21 cellular contexts compared by ENCODE assay signal in genomic region chrX:40101430-40101802, GRCh38. TPM values are rescaled to one million over a fixed set of nuclear protein-coding genes. Genes with fewer than 3 reads are reported as not detected.
DNase-seq lines count a peak whose midpoint lies in the region; ATAC-seq, FAIRE-seq and TF ChIP-seq lines count a peak whose summit lies in the region.
"Had no signal": no experiment of that assay in that cellular context is flagged by ENCODE, and none has a peak within 500 bp of the region (broad histone marks: within the 10 kb centered on the region; RNA-seq: fewer than 3 reads in every experiment).

No MANE protein-coding gene starts in this region.

- DNase-seq in GM19239 (ENCODE audit: insufficient read length, low spot score) (no peak), NT2/D1 (ENCODE audit: low read depth, low spot score) (no peak), sigmoid colon (no peak)
- DNase-seq: activated B cell treated with CpG ODN at 0.5 μM for 24 hours; activated CD4-positive, alpha-beta memory T cell treated with anti-CD3 and anti-CD28 coated beads, Interleukin-2, amount 10 ng/mL, durations not matched to agents 7 days and 5 days; amniotic stem cell; COR-L47; hypothalamus; kidney glomerular epithelial cell; naive B cell; NCI-H1048; NCI-H2029; NCI-H226; SK-N-SH; stimulated activated naive B cell treated with anti-CD40 and anti-IgM and Interleukin-4, amounts not matched to agents 10 μg/mL and 1 μg/mL and 100 μg/mL, for 72 hours; testis had no signal

- H3K9ac ChIP-seq in NT2/D1 (ENCODE audit: insufficient read length, low read depth) (peak overlapping the region; percentile 47), iPS-15b (ENCODE audit: low read depth, low read length) (no peak overlapping the region)
- H3K9ac ChIP-seq: SK-N-SH had no signal

- H3K9me3 ChIP-seq in NT2/D1 (ENCODE audit: insufficient read depth, low read length) (no peaks in the 10 kb centered on the region), iPS-15b (ENCODE audit: control insufficient read depth, insufficient read depth, low read length) (no peaks in the 10 kb centered on the region), sigmoid colon (no peaks in the 10 kb centered on the region)
- H3K9me3 ChIP-seq: SK-N-SH, testis had no signal

- H3K27ac ChIP-seq in sigmoid colon = peak overlapping the region in 3 of 4 donors; percentile 87 to 96 (median 95)
- H3K27ac ChIP-seq: testis had no signal

- ATAC-seq in GM18873 (IDR thresholded peaks at IDR 0.05; ENCODE audit: low FRiP score, unreplicated experiment) (no peak), HG03135 (IDR thresholded peaks at IDR 0.05; ENCODE audit: unreplicated experiment) (no peak), GM21390 (IDR thresholded peaks at IDR 0.05; ENCODE audit: unreplicated experiment) (no peak)
- ATAC-seq: stimulated activated naive B cell treated with anti-CD40 and anti-IgM and Interleukin-4, amounts not matched to agents 10 μg/mL and 1 μg/mL and 100 μg/mL, for 72 hours had no signal

- no peak for TF ChIP-seq CTCF in sigmoid colon (IDR thresholded peaks at IDR 0.05)

- H3K27me3 ChIP-seq in NT2/D1 (ENCODE audit: insufficient read depth, insufficient read length) (peaks cover 43% of the 10 kb centered on the region), iPS-15b (ENCODE audit: control insufficient read depth, insufficient read depth, low read length) (peaks cover 42% of the 10 kb centered on the region), sigmoid colon (peaks cover 0 to 30% (median 0%) of the 10 kb centered on the region in 3 donors)
- H3K27me3 ChIP-seq: testis had no signal

- TF ChIP-seq POLR2A in sigmoid colon (IDR thresholded peaks at IDR 0.05) = no peak

- WGBS in sigmoid colon, 2 donors = 92 to 93% methylated on average over 9 of the region's 9 CpGs

- peaks cover 6% of the 10 kb centered on the region for H3K4me1 ChIP-seq in NT2/D1 (ENCODE audit: insufficient read depth, insufficient read length)
- peaks cover 26% of the 10 kb centered on the region for H3K4me1 ChIP-seq in iPS-15b (ENCODE audit: control insufficient read depth, insufficient read depth, low read length)
- H3K4me1 ChIP-seq in sigmoid colon = peaks cover 0 to 73% (median 22%) of the 10 kb centered on the region in 4 donors

- intact Hi-C loops in sigmoid colon (cut with DNase I) = loop anchor here (10.0 kb wide), 1 partner anchor 367 kb away; no protein-coding TSS in a partner anchor

- FAIRE-seq in GM19239 (lab: Jason Lieb, UNC) = peak; percentile 33
- FAIRE-seq: frontal cortex had no signal

- H3K4me3 ChIP-seq in NT2/D1 (ENCODE audit: insufficient read length, low read depth) = peak overlapping the region; percentile 1
- peak overlapping the region; percentile 32 for H3K4me3 ChIP-seq in iPS-15b (ENCODE audit: low read depth, low read length)
- H3K4me3 ChIP-seq in sigmoid colon = no peak overlapping the region
- H3K4me3 ChIP-seq: testis had no signal

- no peak for TF ChIP-seq EP300 in sigmoid colon (IDR thresholded peaks at IDR 0.05)

- no peaks in the 10 kb centered on the region for H3K36me3 ChIP-seq in NT2/D1 (ENCODE audit: insufficient read depth, insufficient read length, low read length)
- no peaks in the 10 kb centered on the region for H3K36me3 ChIP-seq in iPS-15b (ENCODE audit: control insufficient read depth, insufficient read depth, low read length)
- H3K36me3 ChIP-seq in sigmoid colon = no peaks in the 10 kb centered on the region

RNA-seq across cellular contexts. Expression of gene BCOR, which starts 3.7 kb away (rescaled TPM):
- 10 to 100 TPM; 15.8 to 31.6 (median 23.0) TPM for total RNA-seq in sigmoid colon
- polyA plus RNA-seq in sigmoid colon = 10 to 100 TPM in 1 of 3 donors, 1 to 10 TPM in 2; 3.5 to 11.5 (median 3.6) TPM

Comparison
In these comparisons a context has a peak if more than half of its experiments do, and no peak if none do; other contexts are left out.
1. H3K4me3 ChIP-seq: peak in NT2/D1 (single experiment) and iPS-15b (single experiment); none in sigmoid colon (0 of 4).